Comparison of ENCODE assay signal across 12 cellular contexts in the genomic region with DNA sequence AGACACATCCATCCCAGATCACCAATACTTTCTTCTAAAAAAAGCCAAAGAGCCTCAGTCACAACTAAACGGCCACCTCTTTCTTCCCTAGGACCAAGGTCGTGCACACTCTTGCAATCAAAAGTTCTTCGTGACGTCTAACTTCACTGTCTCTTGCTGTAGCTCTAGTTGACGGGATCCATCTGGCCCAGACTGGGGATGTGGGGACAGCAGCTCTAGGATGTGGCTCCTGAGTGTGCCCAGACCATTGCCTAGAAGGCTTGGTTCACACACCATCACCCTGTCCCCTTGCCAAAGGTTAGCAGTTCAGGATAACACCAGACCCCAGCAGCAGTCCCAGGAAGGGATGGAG.
DNase-seq lines count a peak whose midpoint lies in the region; ATAC-seq and TF ChIP-seq lines count a peak whose summit lies in the region.
"Had no signal": no experiment of that assay in that cellular context is flagged by ENCODE, and none has a peak within 500 bp of the region (broad histone marks: within the 10 kb centered on the region; RNA-seq: fewer than 3 reads in every experiment).

No MANE protein-coding gene starts in this region.

- POLR2A ChIA-PET in Caco-2 (lab: Charles Lee) (no interaction called here), HEK293T (lab: Yijun Ruan, JAX) (no interaction called here)

- no peak overlapping the region for H3K4me3 ChIP-seq in Caco-2 (ENCODE audit: low read depth, low read length)
- H3K4me3 ChIP-seq in mucosa of rectum (ENCODE audit: low read length in 2 of 2), result no peak overlapping the region
- H3K4me3 ChIP-seq in subcutaneous abdominal adipose tissue (ENCODE audit: low read depth in 1 of 5, low read length in 5 of 5), result peak overlapping the region; percentile 32 to 60 (median 45)

- CTCF ChIA-PET in Caco-2 (lab: Charles Lee) (no interaction called here), HEK293T (lab: Yijun Ruan, JAX) (no interaction called here)

- H3K27ac Mint-ChIP-seq in Caco-2 (ENCODE audit: unreplicated experiment), result peak overlapping the region; percentile 1
- peak overlapping the region; percentile 44 for H3K27ac Mint-ChIP-seq in dendritic cell treated with granulocyte-macrophage colony-stimulating factor and Interleukin-4, amounts not matched to agents 40 ng/mL and 50 ng/mL, for 4 days
- H3K27ac Mint-ChIP-seq: activated naive CD4-positive, alpha-beta T cell treated with anti-CD3 and anti-CD28 coated beads, Interleukin-2, amount 50 U/mL, for 72 hours had no signal

- intact Hi-C loops in Caco-2 (cut with micrococcal nuclease; ENCODE audit: unreplicated experiment), result no loop called here
- intact Hi-C loops in dendritic cell treated with granulocyte-macrophage colony-stimulating factor and Interleukin-4, amounts not matched to agents 40 ng/mL and 50 ng/mL, for 4 days (cut with micrococcal nuclease), result loop anchor here (5.0 kb wide), 1 partner anchor 38 kb away; no protein-coding TSS in a partner anchor

- H3K27ac ChIP-seq in mucosa of rectum (ENCODE audit: low read depth in 2 of 2, low read length in 2 of 2), result peak overlapping the region; percentile 70 to 81
- H3K27ac ChIP-seq in subcutaneous abdominal adipose tissue (ENCODE audit: low read depth, low read length), result peak overlapping the region; percentile 99

- H3K4me1 ChIP-seq in Caco-2 (peaks cover 46% of the 10 kb centered on the region), mucosa of rectum (ENCODE audit: control insufficient read depth in 2 of 2, insufficient read depth in 2 of 2, low read length in 2 of 2) (peaks cover 26 to 39% of the 10 kb centered on the region in 2 donors), subcutaneous abdominal adipose tissue (ENCODE audit: control insufficient read depth in 5 of 5, insufficient read depth in 5 of 5, low read length in 5 of 5) (peaks cover 56 to 99% (median 99%) of the 10 kb centered on the region in 5 donors)

- H3K9me3 ChIP-seq in Caco-2, result no peaks in the 10 kb centered on the region
- H3K9me3 ChIP-seq in mucosa of rectum (ENCODE audit: control insufficient read depth in 2 of 2, low read length in 2 of 2), result no peaks in the 10 kb centered on the region
- H3K9me3 ChIP-seq in subcutaneous abdominal adipose tissue (ENCODE audit: control insufficient read depth in 5 of 5, low read length in 5 of 5), result no peaks in the 10 kb centered on the region

- ATAC-seq in GM21825 (IDR thresholded peaks at IDR 0.05; ENCODE audit: unreplicated experiment), result no peak
- ATAC-seq: activated naive CD4-positive, alpha-beta T cell treated with anti-CD3 and anti-CD28 coated beads, Interleukin-2, amount 50 U/mL, for 72 hours had no signal

- no peak overlapping the region for H3K4me3 Mint-ChIP-seq in Caco-2 (ENCODE audit: unreplicated experiment)
- peak overlapping the region; percentile 50 for H3K4me3 Mint-ChIP-seq in dendritic cell treated with granulocyte-macrophage colony-stimulating factor and Interleukin-4, amounts not matched to agents 40 ng/mL and 50 ng/mL, for 4 days

- H3K9ac ChIP-seq in mucosa of rectum (ENCODE audit: low read depth in 1 of 2, low read length in 2 of 2) (peak overlapping the region in 1 of 2 donors; percentile 18), subcutaneous abdominal adipose tissue (ENCODE audit: low read length in 5 of 5) (peak overlapping the region; percentile 30 to 53 (median 45))

- DNase-seq in Caco-2 (no peak), NCI-H524 treated with DMSO at 0.1 percent for 48 hours (lab: John Stamatoyannopoulos, UW) (no peak), SIG-M5 (lab: John Stamatoyannopoulos, UW) (no peak), HEK293T (ENCODE audit: extremely low spot score) (no peak)
- DNase-seq: HCEC 1CT, NCI-H69, SHP77 had no signal

- H3K9me3 Mint-ChIP-seq in Caco-2 (ENCODE audit: unreplicated experiment), result no peaks in the 10 kb centered on the region
- no peaks in the 10 kb centered on the region for H3K9me3 Mint-ChIP-seq in dendritic cell treated with granulocyte-macrophage colony-stimulating factor and Interleukin-4, amounts not matched to agents 40 ng/mL and 50 ng/mL, for 4 days
- H3K9me3 Mint-ChIP-seq: activated naive CD4-positive, alpha-beta T cell treated with anti-CD3 and anti-CD28 coated beads, Interleukin-2, amount 50 U/mL, for 72 hours had no signal

- peaks cover 26% of the 10 kb centered on the region for H3K4me1 Mint-ChIP-seq in Caco-2 (ENCODE audit: low read depth, unreplicated experiment)
- peaks cover 92% of the 10 kb centered on the region for H3K4me1 Mint-ChIP-seq in dendritic cell treated with granulocyte-macrophage colony-stimulating factor and Interleukin-4, amounts not matched to agents 40 ng/mL and 50 ng/mL, for 4 days (ENCODE audit: low read depth)

- BruUV-seq in Caco-2 (replicated peaks; lab: Mats Ljungman, UMichigan), result no TSS peak

- TF ChIP-seq CTCF in Caco-2 (IDR thresholded peaks at IDR 0.05; ENCODE audit: insufficient read depth in 1 of 2, low read depth in 1 of 2, low read length in 1 of 2, severe bottlenecking in 1 of 2, unreplicated experiment in 1 of 2), result no peak

- H3K36me3 ChIP-seq in Caco-2 (ENCODE audit: control insufficient read depth, insufficient read depth, low read length) (no peaks in the 10 kb centered on the region), mucosa of rectum (ENCODE audit: control insufficient read depth in 2 of 2, insufficient read depth in 2 of 2, low read length in 2 of 2) (no peaks in the 10 kb centered on the region), subcutaneous abdominal adipose tissue (ENCODE audit: control insufficient read depth in 5 of 5, insufficient read depth in 5 of 5, low read length in 5 of 5) (peaks cover 0 to 83% (median 52%) of the 10 kb centered on the region in 5 donors)

- no peaks in the 10 kb centered on the region for H3K27me3 Mint-ChIP-seq in Caco-2 (ENCODE audit: insufficient read depth, unreplicated experiment)
- H3K27me3 Mint-ChIP-seq in dendritic cell treated with granulocyte-macrophage colony-stimulating factor and Interleukin-4, amounts not matched to agents 40 ng/mL and 50 ng/mL, for 4 days, result peaks cover 20% of the 10 kb centered on the region

- no peaks in the 10 kb centered on the region for H3K27me3 ChIP-seq in Caco-2 (replicated peaks; ENCODE audit: control insufficient read depth, insufficient read depth, low read length)
- H3K27me3 ChIP-seq in mucosa of rectum (ENCODE audit: control insufficient read depth in 2 of 2, insufficient read depth in 2 of 2, low read length in 2 of 2), result no peaks in the 10 kb centered on the region
- H3K27me3 ChIP-seq in subcutaneous abdominal adipose tissue (ENCODE audit: control insufficient read depth in 5 of 5, insufficient read depth in 4 of 5, low read length in 5 of 5), result no peaks in the 10 kb centered on the region

- no peaks in the 10 kb centered on the region for H3K36me3 Mint-ChIP-seq in Caco-2 (ENCODE audit: insufficient read depth, unreplicated experiment)
- H3K36me3 Mint-ChIP-seq in dendritic cell treated with granulocyte-macrophage colony-stimulating factor and Interleukin-4, amounts not matched to agents 40 ng/mL and 50 ng/mL, for 4 days (ENCODE audit: low read depth), result peaks cover 14% of the 10 kb centered on the region
- H3K36me3 Mint-ChIP-seq: activated naive CD4-positive, alpha-beta T cell treated with anti-CD3 and anti-CD28 coated beads, Interleukin-2, amount 50 U/mL, for 72 hours had no signal

TF ChIP-seq in HEK293T, 16 proteins besides CTCF, POLR2A, EP300 and RAD21:
- TF ChIP-seq NFRKB (IDR thresholded peaks at IDR 0.05), result no peak
- TF ChIP-seq ZNF384 (IDR thresholded peaks at IDR 0.05), result no peak
- no peak for TF ChIP-seq SP1 (IDR thresholded peaks at IDR 0.05)
- no peak for TF ChIP-seq ARNT (IDR thresholded peaks at IDR 0.05)
- no peak for TF ChIP-seq FOXM1 (IDR thresholded peaks at IDR 0.05; ENCODE audit: borderline replicate concordance)
- TF ChIP-seq LEF1 (IDR thresholded peaks at IDR 0.05; ENCODE audit: borderline replicate concordance), result no peak
- no peak for TF ChIP-seq TARDBP (IDR thresholded peaks at IDR 0.05)
- TF ChIP-seq CTBP1 (IDR thresholded peaks at IDR 0.05; ENCODE audit: borderline replicate concordance), result no peak
- no peak for TF ChIP-seq ELF4 (IDR thresholded peaks at IDR 0.05)
- TF ChIP-seq FOXA1 (IDR thresholded peaks at IDR 0.05), result no peak

Comparison
In these comparisons a context has a peak if more than half of its experiments do, and no peak if none do; other contexts are left out.
1. H3K4me3 ChIP-seq: peak in subcutaneous abdominal adipose tissue (5 of 5); none in Caco-2 (single experiment) and mucosa of rectum (0 of 2).